19 cellular contexts compared by ENCODE assay signal in genomic region chrX:48934581-48935331, GRCh38. TPM values are rescaled to one million over a fixed set of nuclear protein-coding genes. Genes with fewer than 3 reads are reported as not detected.
DNase-seq lines count a peak whose midpoint lies in the region; ATAC-seq lines count a peak whose summit lies in the region.
"Had no signal": no experiment of that assay in that cellular context is flagged by ENCODE, and none has a peak within 500 bp of the region (broad histone marks: within the 10 kb centered on the region; RNA-seq: fewer than 3 reads in every experiment).

No MANE protein-coding gene starts in this region.

- H3K36me3 ChIP-seq in thymus (ENCODE audit: control insufficient read depth, insufficient read depth): peaks cover 26% of the 10 kb centered on the region
- H3K36me3 ChIP-seq: colonic mucosa, uterus had no signal

- DNase-seq in stimulated activated naive CD4-positive, alpha-beta T cell (lab: John Stamatoyannopoulos, UW): peak in 5 of 6 experiments; percentile 34 to 73 (median 56)
- no peak for DNase-seq in stimulated activated naive CD4-positive, alpha-beta T cell treated with Interleukin-2 at 50 U/mL for 16 hours (lab: John Stamatoyannopoulos, UW)
- no peak for DNase-seq in T-helper 2 cell treated with Interferon-gamma antibody and Interleukin-4, amounts not matched to agents 5 μg/mL and 100 μg/mL, for 36 hours (ENCODE audit: low spot score)
- DNase-seq in dedifferentiated amniotic fluid mesenchymal stem cell (ENCODE audit: extremely low spot score): no peak
- DNase-seq in glomerular visceral epithelial cell (ENCODE audit: extremely low spot score): no peak
- DNase-seq: anterior cingulate cortex, colonic mucosa, erythroblast, glutamatergic neuron, islet precursor cell, mesenchymal stem cell, NCI-H2107, nucleus accumbens, Right ventricle myocardium superior, sigmoid colon, uterus had no signal

- H3K27ac Mint-ChIP-seq in T-helper 2 cell treated with Interferon-gamma antibody and Interleukin-4, amounts not matched to agents 5 μg/mL and 100 μg/mL, for 36 hours: peak overlapping the region; percentile 67
- peak overlapping the region; percentile 60 for H3K27ac Mint-ChIP-seq in dendritic cell treated with granulocyte-macrophage colony-stimulating factor and Interleukin-4, amounts not matched to agents 40 ng/mL and 50 ng/mL, for 4 days

- H3K9me3 ChIP-seq in thymus (ENCODE audit: control insufficient read depth): no peaks in the 10 kb centered on the region
- H3K9me3 ChIP-seq: colonic mucosa, sigmoid colon, uterus had no signal

- intact Hi-C loops in dendritic cell treated with granulocyte-macrophage colony-stimulating factor and Interleukin-4, amounts not matched to agents 40 ng/mL and 50 ng/mL, for 4 days (cut with micrococcal nuclease): no loop called here

- no peaks in the 10 kb centered on the region for H3K9me3 Mint-ChIP-seq in T-helper 2 cell treated with Interferon-gamma antibody and Interleukin-4, amounts not matched to agents 5 μg/mL and 100 μg/mL, for 36 hours
- no peaks in the 10 kb centered on the region for H3K9me3 Mint-ChIP-seq in dendritic cell treated with granulocyte-macrophage colony-stimulating factor and Interleukin-4, amounts not matched to agents 40 ng/mL and 50 ng/mL, for 4 days

- peaks cover 28% of the 10 kb centered on the region for H3K4me1 ChIP-seq in thymus (ENCODE audit: control insufficient read depth, insufficient read depth, low read length)
- H3K4me1 ChIP-seq: colonic mucosa, uterus had no signal

- 92% methylated on average over 7 of the region's 7 CpGs for WGBS in thymus

- H3K4me1 Mint-ChIP-seq in T-helper 2 cell treated with Interferon-gamma antibody and Interleukin-4, amounts not matched to agents 5 μg/mL and 100 μg/mL, for 36 hours (ENCODE audit: low read depth): peaks cover 53% of the 10 kb centered on the region
- H3K4me1 Mint-ChIP-seq in dendritic cell treated with granulocyte-macrophage colony-stimulating factor and Interleukin-4, amounts not matched to agents 40 ng/mL and 50 ng/mL, for 4 days (ENCODE audit: low read depth): peaks cover 53% of the 10 kb centered on the region

- H3K27me3 ChIP-seq in thymus (ENCODE audit: control insufficient read depth, insufficient read depth): no peaks in the 10 kb centered on the region
- H3K27me3 ChIP-seq: colonic mucosa, sigmoid colon, uterus had no signal

- peak overlapping the region; percentile 31 for H3K27ac ChIP-seq in thymus (ENCODE audit: low read depth)
- H3K27ac ChIP-seq: colonic mucosa, sigmoid colon, uterus had no signal

- no peak overlapping the region for H3K4me3 ChIP-seq in thymus (ENCODE audit: low read length)
- H3K4me3 ChIP-seq: colonic mucosa, sigmoid colon, uterus had no signal

- H3K4me3 Mint-ChIP-seq in T-helper 2 cell treated with Interferon-gamma antibody and Interleukin-4, amounts not matched to agents 5 μg/mL and 100 μg/mL, for 36 hours: peak overlapping the region; percentile 54
- H3K4me3 Mint-ChIP-seq in dendritic cell treated with granulocyte-macrophage colony-stimulating factor and Interleukin-4, amounts not matched to agents 40 ng/mL and 50 ng/mL, for 4 days: no peak overlapping the region

- peaks cover 47% of the 10 kb centered on the region for H3K36me3 Mint-ChIP-seq in T-helper 2 cell treated with Interferon-gamma antibody and Interleukin-4, amounts not matched to agents 5 μg/mL and 100 μg/mL, for 36 hours (ENCODE audit: low read depth)
- H3K36me3 Mint-ChIP-seq in dendritic cell treated with granulocyte-macrophage colony-stimulating factor and Interleukin-4, amounts not matched to agents 40 ng/mL and 50 ng/mL, for 4 days (ENCODE audit: low read depth): peaks cover 71% of the 10 kb centered on the region

- no peaks in the 10 kb centered on the region for H3K27me3 Mint-ChIP-seq in T-helper 2 cell treated with Interferon-gamma antibody and Interleukin-4, amounts not matched to agents 5 μg/mL and 100 μg/mL, for 36 hours (ENCODE audit: low read depth)
- H3K27me3 Mint-ChIP-seq in dendritic cell treated with granulocyte-macrophage colony-stimulating factor and Interleukin-4, amounts not matched to agents 40 ng/mL and 50 ng/mL, for 4 days: no peaks in the 10 kb centered on the region

- ATAC-seq in GM19035 (IDR thresholded peaks at IDR 0.05; ENCODE audit: unreplicated experiment): no peak

RNA-seq across cellular contexts. Expression of gene PIM2, which starts 15.9 kb away (rescaled TPM):
- 75.4 TPM for polyA plus RNA-seq in thymus

RNA-seq across cellular contexts. Expression of gene OTUD5, which starts 22.7 kb away (rescaled TPM):
- polyA plus RNA-seq in thymus: 62.4 TPM

RNA-seq across cellular contexts. Expression of gene SLC35A2, which starts 23.3 kb away (rescaled TPM):
- polyA plus RNA-seq in thymus: 13.3 TPM

RNA-seq across cellular contexts. Expression of gene KCND1, which starts 36.9 kb away (rescaled TPM):
- polyA plus RNA-seq in thymus: 3.1 TPM

RNA-seq across cellular contexts. Expression of gene PQBP1, which starts 37.0 kb away (rescaled TPM):
- polyA plus RNA-seq in thymus: 86.0 TPM

Comparison
In these comparisons a context has a peak if more than half of its experiments do, and no peak if none do; other contexts are left out.
1. DNase-seq: peak in stimulated activated naive CD4-positive, alpha-beta T cell (5 of 6); none in stimulated activated naive CD4-positive, alpha-beta T cell treated with Interleukin-2 at 50 U/mL for 16 hours (single experiment), T-helper 2 cell treated with Interferon-gamma antibody and Interleukin-4, amounts not matched to agents 5 μg/mL and 100 μg/mL, for 36 hours (single experiment), dedifferentiated amniotic fluid mesenchymal stem cell (single experiment) and glomerular visceral epithelial cell (single experiment).